ENCODE assay signal across 13 cellular contexts in genomic region chr1:240499012-240499411, GRCh38.
A peak's percentile ranks its signal among the peaks of the same experiment; 100 is the strongest.
DNase-seq lines count a peak whose midpoint lies in the region; ATAC-seq, FAIRE-seq and TF ChIP-seq lines count a peak whose summit lies in the region.
"Had no signal": no experiment of that assay in that cellular context is flagged by ENCODE, and none has a peak within 500 bp of the region (broad histone marks: within the 10 kb centered on the region; RNA-seq: fewer than 3 reads in every experiment).

No MANE protein-coding gene starts in this region.

- H3K9me3 ChIP-seq in BLaER1 = peaks cover 26% of the 10 kb centered on the region
- H3K9me3 ChIP-seq in HepG2 (ENCODE audit: low read length) = no peaks in the 10 kb centered on the region
- H3K9me3 ChIP-seq in testis = no peaks in the 10 kb centered on the region
- no peaks in the 10 kb centered on the region for H3K9me3 ChIP-seq in tibial nerve
- H3K9me3 ChIP-seq: stomach had no signal

- no peaks in the 10 kb centered on the region for H3K79me2 ChIP-seq in HepG2 (ENCODE audit: insufficient read depth, low read length)

- H2AFZ ChIP-seq in HepG2 (ENCODE audit: low read length) = no peak overlapping the region

- H4K20me1 ChIP-seq in BLaER1 (no peaks in the 10 kb centered on the region), HepG2 (ENCODE audit: insufficient read depth, low read length) (no peaks in the 10 kb centered on the region)

- in situ Hi-C loops in KBM-7 (cut with MboI; ENCODE audit: low pct_unique_long_range_greater_than_20kb, low sequenced_read_pairs) (no loop called here), HepG2 (cut with HindIII; ENCODE audit: extremely low pct_ligation_motif_present, low pct_unique_long_range_greater_than_20kb) (no loop called here)

- TF ChIP-seq CTCF in HepG2 (CRISPR knock-in tag; IDR thresholded peaks at IDR 0.05) (no peak), testis (IDR thresholded peaks at IDR 0.05) (no peak), tibial nerve (IDR thresholded peaks at IDR 0.05) (no peak)

- FAIRE-seq in HepG2 (lab: Jason Lieb, UNC) = no peak
- FAIRE-seq: keratinocyte had no signal

- CTCF ChIA-PET in HepG2 (lab: Yijun Ruan, JAX; ENCODE audit: low intra/inter-chr PET ratio, low total read pairs) = no interaction called here

- no peak; the same call in 2 of the 3 replicates for ATAC-seq in HepG2
- ATAC-seq in GM19455 (IDR thresholded peaks at IDR 0.05; ENCODE audit: unreplicated experiment) = no peak

- TF ChIP-seq POLR2A in HepG2 (IDR thresholded peaks at IDR 0.05; ENCODE audit: insufficient read depth in 1 of 2, low read depth in 2 of 2, low read length in 2 of 2) = no peak
- TF ChIP-seq POLR2A in testis (IDR thresholded peaks at IDR 0.05) = no peak
- no peak for TF ChIP-seq POLR2A in tibial nerve (IDR thresholded peaks at IDR 0.05)

- H3K4me3 ChIP-seq in BLaER1 = no peak overlapping the region
- H3K4me3 ChIP-seq in HepG2 (replicated peaks in 1 of 3; ENCODE audit: insufficient read depth in 1 of 3, low read depth in 2 of 3, low read length in 3 of 3) = no peak overlapping the region
- no peak overlapping the region for H3K4me3 ChIP-seq in testis
- no peak overlapping the region for H3K4me3 ChIP-seq in tibial nerve
- H3K4me3 ChIP-seq: stomach had no signal

- WGBS in HepG2 (ENCODE audit: low lambda C conversion rate) = 0% methylated on average over 2 of the region's 2 CpGs
- WGBS in testis, 2 donors = 70 to 73% methylated on average over 2 of the region's 2 CpGs
- WGBS in tibial nerve, 2 donors = 66 to 71% methylated on average over 2 of the region's 2 CpGs

- DNase-seq in KBM-7 (peak; percentile 67), amniotic epithelial cell (ENCODE audit: low read depth) (peak; percentile 40), HepG2 (ENCODE audit: low spot score) (no peak), testis (no peak), NCI-H187 (lab: John Stamatoyannopoulos, UW) (no peak), tibial nerve (ENCODE audit: low spot score in 2 of 2) (no peak)
- DNase-seq: CD4-positive, CD25-positive, alpha-beta regulatory T cell; NCI-H2029 treated with DMSO at 0.1 percent for 48 hours; nucleus accumbens; stomach had no signal

- H3K9ac ChIP-seq in BLaER1 = no peak overlapping the region
- no peak overlapping the region for H3K9ac ChIP-seq in HepG2 (ENCODE audit: insufficient read depth, low read depth, low read length)

- H3K36me3 ChIP-seq in BLaER1 (no peaks in the 10 kb centered on the region), HepG2 (replicated peaks in 1 of 2; ENCODE audit: control insufficient read depth in 1 of 2, insufficient read depth in 2 of 2, low read length in 2 of 2) (no peaks in the 10 kb centered on the region), testis (ENCODE audit: low read depth, missing control alignments) (no peaks in the 10 kb centered on the region), tibial nerve (no peaks in the 10 kb centered on the region)
- H3K36me3 ChIP-seq: stomach had no signal

- no peak for TF ChIP-seq RAD21 in HepG2 (CRISPR knock-in tag; IDR thresholded peaks at IDR 0.05)

- TF ChIP-seq EP300 in HepG2 (IDR thresholded peaks at IDR 0.05; ENCODE audit: low read depth in 2 of 2, low read length in 2 of 2) (no peak), HepG2 (CRISPR knock-in tag; IDR thresholded peaks at IDR 0.05; ENCODE audit: borderline replicate concordance) (no peak), tibial nerve (IDR thresholded peaks at IDR 0.05) (no peak)

- intact Hi-C loops in HepG2 (cut with micrococcal nuclease; ENCODE audit: unreplicated experiment) (no loop called here), testis (cut with DNase I; ENCODE audit: low total_unique reads) (no loop called here)

- BruUV-seq in HepG2 (replicated peaks; lab: Mats Ljungman, UMichigan) = no TSS peak

- H3K4me2 ChIP-seq in BLaER1 (peak overlapping the region; percentile 53), HepG2 (ENCODE audit: low read depth, low read length) (no peak overlapping the region)

- POLR2A ChIA-PET in HepG2 (lab: Yijun Ruan, JAX) = no interaction called here

- H3K27me3 ChIP-seq in BLaER1 (no peaks in the 10 kb centered on the region), HepG2 (ENCODE audit: control insufficient read depth in 1 of 2, insufficient read depth in 2 of 2, low read length in 2 of 2) (no peaks in the 10 kb centered on the region), testis (no peaks in the 10 kb centered on the region), tibial nerve (no peaks in the 10 kb centered on the region)
- H3K27me3 ChIP-seq: stomach had no signal

- peaks cover 45% of the 10 kb centered on the region for H3K4me1 ChIP-seq in BLaER1
- H3K4me1 ChIP-seq in HepG2 (ENCODE audit: insufficient read depth, low read length) = no peaks in the 10 kb centered on the region
- H3K4me1 ChIP-seq in testis = no peaks in the 10 kb centered on the region
- no peaks in the 10 kb centered on the region for H3K4me1 ChIP-seq in tibial nerve
- H3K4me1 ChIP-seq: stomach had no signal

- no peak overlapping the region; the same call in 1 of the 2 replicates for H3K27ac ChIP-seq in BLaER1
- no peak overlapping the region for H3K27ac ChIP-seq in HepG2 (ENCODE audit: extremely low read length, insufficient read depth, low read length)
- no peak overlapping the region for H3K27ac ChIP-seq in testis
- no peak overlapping the region for H3K27ac ChIP-seq in tibial nerve
- H3K27ac ChIP-seq: stomach had no signal

TF ChIP-seq in HepG2, 621 proteins besides CTCF, POLR2A, EP300 and RAD21:
- TF ChIP-seq BCL6 (CRISPR knock-in tag; IDR thresholded peaks at IDR 0.05) (peak; percentile 45; the same call in 1 of the 2 replicates), EHMT2 (IDR thresholded peaks at IDR 0.05; ENCODE audit: borderline replicate concordance, low read depth, low read length) (no peak), NFE2L2 (IDR thresholded peaks at IDR 0.05; ENCODE audit: low read length) (peak; percentile 92), MAFK (conservative IDR thresholded peaks at IDR 0.05 in 1 of 2, IDR thresholded peaks at IDR 0.05 in 1 of 2; ENCODE audit: low read length in 2 of 2) (peak; percentile 87 to 89), POGZ (CRISPR knock-in tag; IDR thresholded peaks at IDR 0.05) (no peak), ZNF747 (CRISPR knock-in tag; IDR thresholded peaks at IDR 0.05; ENCODE audit: borderline replicate concordance) (no peak), RBM22 (optimal IDR thresholded peaks at IDR 0.05; ENCODE audit: low read length) (no peak), MAFF (IDR thresholded peaks at IDR 0.05; ENCODE audit: low read depth, low read length) (peak; percentile 84), BHLHE40 (IDR thresholded peaks at IDR 0.05; ENCODE audit: low read length) (no peak), GATA4 (IDR thresholded peaks at IDR 0.05; ENCODE audit: borderline replicate concordance, low read depth) (no peak)

Comparison
In these comparisons a context has a peak if more than half of its experiments do, and no peak if none do; other contexts are left out.
1. DNase-seq: peak in KBM-7 (single experiment) and amniotic epithelial cell (single experiment); none in HepG2 (single experiment), testis (single experiment), NCI-H187 (0 of 2) and tibial nerve (0 of 2).